In genomic region chr2:44778671-44779476, GRCh38 we compare ENCODE assay signal across 8 cellular contexts.
DNase-seq lines count a peak whose midpoint lies in the region; ATAC-seq and TF ChIP-seq lines count a peak whose summit lies in the region.

No MANE protein-coding gene starts in this region.

- WGBS in endodermal cell (ENCODE audit: insufficient coverage in 1 of 2, insufficient read length in 1 of 2), 2 experiments: 23 to 32% methylated on average over 8 to 20 of the region's 20 CpGs

- no peaks in the 10 kb centered on the region for H3K27me3 Mint-ChIP-seq in endodermal cell (ENCODE audit: insufficient read depth)

- no peak overlapping the region for H3K9ac ChIP-seq in endodermal cell (ENCODE audit: extremely low read depth, low read length, poor library complexity, severe bottlenecking)

- ATAC-seq in GM21367 (IDR thresholded peaks at IDR 0.05; ENCODE audit: unreplicated experiment) (peak; percentile 94), HG03442 (IDR thresholded peaks at IDR 0.05; ENCODE audit: unreplicated experiment) (peak; percentile 95)

- H3K36me3 Mint-ChIP-seq in endodermal cell (ENCODE audit: low read depth): peaks cover 19% of the 10 kb centered on the region

- peaks cover 23% of the 10 kb centered on the region for H3K9me3 Mint-ChIP-seq in endodermal cell

- no peaks in the 10 kb centered on the region for H3K27me3 ChIP-seq in GM06990 (replicated peaks; ENCODE audit: control insufficient read depth, insufficient read depth, low read length)
- no peaks in the 10 kb centered on the region for H3K27me3 ChIP-seq in endodermal cell (ENCODE audit: control insufficient read depth, insufficient read depth, low read length, poor library complexity, severe bottlenecking)

- H3K9me3 ChIP-seq in endodermal cell (ENCODE audit: control insufficient read depth, low read length): peaks cover 32% of the 10 kb centered on the region

- H3K36me3 ChIP-seq in GM06990 (ENCODE audit: control insufficient read depth, insufficient read depth, low read length) (no peaks in the 10 kb centered on the region), endodermal cell (ENCODE audit: control insufficient read depth, insufficient read depth, low read length) (no peaks in the 10 kb centered on the region)

- H3K27ac Mint-ChIP-seq in endodermal cell: peak overlapping the region; percentile 87

- peaks cover 56% of the 10 kb centered on the region for H3K4me1 Mint-ChIP-seq in endodermal cell

- peak overlapping the region; percentile 44 for H3K4me3 Mint-ChIP-seq in endodermal cell

- peaks cover 36% of the 10 kb centered on the region for H3K4me1 ChIP-seq in endodermal cell (ENCODE audit: control insufficient read depth, insufficient read depth, low read length)

- peak overlapping the region; percentile 55 for H3K4me3 ChIP-seq in GM06990 (replicated peaks; ENCODE audit: low read depth, low read length)
- no peak overlapping the region for H3K4me3 ChIP-seq in endodermal cell (ENCODE audit: low read length)

- no peak for TF ChIP-seq CTCF in GM06990 (IDR thresholded peaks at IDR 0.05; ENCODE audit: insufficient read depth, low read length, poor library complexity, severe bottlenecking)
- no peak for TF ChIP-seq CTCF in endodermal cell (conservative IDR thresholded peaks at IDR 0.05)

- peak; percentile 65 for DNase-seq in GM06990 (ENCODE audit: extremely low read depth, insufficient read length)
- peak; percentile 86 for DNase-seq in endodermal cell
- DNase-seq in NCI-H345 treated with DMSO at 0.1 percent for 48 hours (lab: John Stamatoyannopoulos, UW; ENCODE audit: unreplicated experiment): no peak
- DNase-seq in NCI-H2107 (lab: John Stamatoyannopoulos, UW): no peak
- no peak for DNase-seq in KG1 (lab: John Stamatoyannopoulos, UW)
- no peak for DNase-seq in NCI-H1105 treated with DMSO at 0.1 percent for 48 hours (lab: John Stamatoyannopoulos, UW)

- no peak overlapping the region for H3K27ac ChIP-seq in endodermal cell (ENCODE audit: low read depth, low read length)

Comparison
In these comparisons a context has a peak if more than half of its experiments do, and no peak if none do; other contexts are left out.
1. DNase-seq: peak in GM06990 (single experiment) and endodermal cell (single experiment); none in NCI-H345 treated with DMSO at 0.1 percent for 48 hours (single experiment), NCI-H2107 (single experiment), KG1 (single experiment) and NCI-H1105 treated with DMSO at 0.1 percent for 48 hours (single experiment).